In genomic region chr7:12706900-12707536, GRCh38 we compare ENCODE assay signal across 1 cellular context.
TF ChIP-seq lines count a peak whose summit lies in the region.

No MANE protein-coding gene starts in this region.

TF ChIP-seq in H1, 55 proteins besides CTCF, POLR2A, EP300 and RAD21 (continued from another document):
- no peak for TF ChIP-seq ZNF274 (IDR thresholded peaks at IDR 0.05; ENCODE audit: borderline replicate concordance, extremely low read depth, low read length)
- no peak for TF ChIP-seq CBX8 (IDR thresholded peaks at IDR 0.05; ENCODE audit: borderline replicate concordance, low read depth, low read length)
TF ChIP-seq in H1: peak in this region for 0.
